Comparison of ENCODE assay signal across 1 cellular context in the genomic region with DNA sequence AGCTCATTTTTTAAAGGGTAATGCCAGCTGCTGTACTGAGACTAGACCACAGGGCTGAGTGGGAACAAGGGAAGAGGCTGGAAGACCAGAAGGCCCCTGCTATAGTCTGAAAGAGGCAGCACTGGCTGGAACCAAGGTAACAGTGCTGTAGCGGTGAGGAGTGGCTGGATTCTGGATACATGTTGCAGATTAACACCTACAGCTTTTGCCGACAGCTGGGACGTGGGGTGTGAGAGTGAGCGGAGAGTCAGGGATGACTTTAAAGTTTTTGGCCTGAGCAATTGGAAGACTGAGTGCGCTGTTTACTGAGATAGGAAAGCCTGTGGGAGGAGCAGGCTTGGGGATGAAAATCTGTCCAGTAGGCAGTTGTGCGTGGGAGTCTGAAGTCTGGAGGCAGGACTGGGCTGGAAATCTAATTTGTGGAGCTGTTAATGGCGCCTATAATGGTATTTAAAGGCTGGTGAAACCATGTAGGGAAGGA.
TF ChIP-seq lines count a peak whose summit lies in the region.

No MANE protein-coding gene starts in this region.

TF ChIP-seq in H1, 55 proteins besides CTCF, POLR2A, EP300 and RAD21:
- TF ChIP-seq EZH2 (IDR thresholded peaks at IDR 0.05; ENCODE audit: low read depth, low read length, severe bottlenecking) (no peak), GTF2F1 (IDR thresholded peaks at IDR 0.05; ENCODE audit: borderline replicate concordance, low read depth, low read length) (no peak), TAF7 (optimal IDR thresholded peaks at IDR 0.05; ENCODE audit: borderline replicate concordance, low read depth, low read length) (no peak), EGR1 (IDR thresholded peaks at IDR 0.05; ENCODE audit: borderline replicate concordance, low read depth, low read length) (no peak), KDM5A (IDR thresholded peaks at IDR 0.05; ENCODE audit: low read length) (no peak), RXRA (IDR thresholded peaks at IDR 0.05; ENCODE audit: insufficient read depth, low read depth, low read length) (no peak), TBP (IDR thresholded peaks at IDR 0.05; ENCODE audit: low read depth, low read length) (no peak), SAP30 (IDR thresholded peaks at IDR 0.05; ENCODE audit: insufficient read depth, insufficient replicate concordance, low read length) (no peak), SP1 (IDR thresholded peaks at IDR 0.05; ENCODE audit: low read depth, low read length) (no peak)
- TF ChIP-seq, protein P1, sequence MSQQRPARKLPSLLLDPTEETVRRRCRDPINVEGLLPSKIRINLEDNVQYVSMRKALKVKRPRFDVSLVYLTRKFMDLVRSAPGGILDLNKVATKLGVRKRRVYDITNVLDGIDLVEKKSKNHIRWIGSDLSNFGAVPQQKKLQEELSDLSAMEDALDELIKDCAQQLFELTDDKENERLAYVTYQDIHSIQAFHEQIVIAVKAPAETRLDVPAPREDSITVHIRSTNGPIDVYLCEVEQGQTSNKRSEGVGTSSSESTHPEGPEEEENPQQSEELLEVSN (IDR thresholded peaks at IDR 0.05): no peak
